23 cellular contexts compared by ENCODE assay signal in genomic region chr15:38503497-38503896, GRCh38. TPM values are rescaled to one million over a fixed set of nuclear protein-coding genes. Genes with fewer than 3 reads are reported as not detected.
DNase-seq lines count a peak whose midpoint lies in the region; ATAC-seq lines count a peak whose summit lies in the region.
"Had no signal": no experiment of that assay in that cellular context is flagged by ENCODE, and none has a peak within 500 bp of the region (broad histone marks: within the 10 kb centered on the region; RNA-seq: fewer than 3 reads in every experiment).

No MANE protein-coding gene starts in this region.

- H3K4me1 Mint-ChIP-seq in activated naive CD4-positive, alpha-beta T cell treated with anti-CD3 and anti-CD28 coated beads, Interleukin-2, amount 10 ng/mL, durations not matched to agents 7 days and 5 days = peaks cover 7% of the 10 kb centered on the region
- H3K4me1 Mint-ChIP-seq in activated CD8-positive, alpha-beta T cell treated with anti-CD3 and anti-CD28 coated beads, Interleukin-2, amount 10 ng/mL, durations not matched to agents 7 days and 5 days (ENCODE audit: low read depth) = peaks cover 2% of the 10 kb centered on the region
- peaks cover 49% of the 10 kb centered on the region for H3K4me1 Mint-ChIP-seq in stimulated activated effector memory CD8-positive, alpha-beta T cell treated with anti-CD3 and anti-CD28 coated beads, Interleukin-12 subunit alpha, Interleukin-12 subunit beta, amount 100 ng/mL, for 72 hours
- H3K4me1 Mint-ChIP-seq: CD14-positive monocyte, naive B cell had no signal

- CTCF ChIA-PET in activated naive CD4-positive, alpha-beta T cell treated with anti-CD3 and anti-CD28 coated beads, Interleukin-2, amount 10 ng/mL, durations not matched to agents 7 days and 5 days (lab: Charles Lee) = interaction anchor here (0.9 to 1.7 kb wide), 2 partner anchors 181 to 186 kb away, joined by 3 to 5 read pairs; no protein-coding TSS in a partner anchor
- CTCF ChIA-PET in activated CD8-positive, alpha-beta T cell treated with anti-CD3 and anti-CD28 coated beads, Interleukin-2, amount 10 ng/mL, durations not matched to agents 7 days and 5 days (lab: Charles Lee) = interaction anchor here (1.0 to 3.1 kb wide), 5 partner anchors 63 to 196 kb away, joined by 3 to 15 read pairs (median 8); no protein-coding TSS in a partner anchor

- POLR2A ChIA-PET in activated CD8-positive, alpha-beta T cell treated with anti-CD3 and anti-CD28 coated beads, Interleukin-2, amount 10 ng/mL, durations not matched to agents 7 days and 5 days (lab: Charles Lee) = interaction anchor here (0.7 kb wide), 1 partner anchor 60 kb away, joined by 3 read pairs; no protein-coding TSS in a partner anchor

- peak overlapping the region; percentile 44 for H3K27ac Mint-ChIP-seq in activated naive CD4-positive, alpha-beta T cell treated with anti-CD3 and anti-CD28 coated beads, Interleukin-2, amount 10 ng/mL, durations not matched to agents 7 days and 5 days
- peak overlapping the region; percentile 13 for H3K27ac Mint-ChIP-seq in activated CD8-positive, alpha-beta T cell treated with anti-CD3 and anti-CD28 coated beads, Interleukin-2, amount 10 ng/mL, durations not matched to agents 7 days and 5 days
- H3K27ac Mint-ChIP-seq in stimulated activated effector memory CD8-positive, alpha-beta T cell treated with anti-CD3 and anti-CD28 coated beads, Interleukin-12 subunit alpha, Interleukin-12 subunit beta, amount 100 ng/mL, for 72 hours = peak overlapping the region; percentile 85
- H3K27ac Mint-ChIP-seq: CD14-positive monocyte, naive B cell had no signal

- peaks cover 86% of the 10 kb centered on the region for H3K36me3 Mint-ChIP-seq in activated naive CD4-positive, alpha-beta T cell treated with anti-CD3 and anti-CD28 coated beads, Interleukin-2, amount 10 ng/mL, durations not matched to agents 7 days and 5 days
- peaks cover 87% of the 10 kb centered on the region for H3K36me3 Mint-ChIP-seq in activated CD8-positive, alpha-beta T cell treated with anti-CD3 and anti-CD28 coated beads, Interleukin-2, amount 10 ng/mL, durations not matched to agents 7 days and 5 days (ENCODE audit: low read depth)
- peaks cover 100% of the 10 kb centered on the region for H3K36me3 Mint-ChIP-seq in stimulated activated effector memory CD8-positive, alpha-beta T cell treated with anti-CD3 and anti-CD28 coated beads, Interleukin-12 subunit alpha, Interleukin-12 subunit beta, amount 100 ng/mL, for 72 hours
- H3K36me3 Mint-ChIP-seq: CD14-positive monocyte had no signal

- no peak for ATAC-seq in activated CD8-positive, alpha-beta T cell treated with anti-CD3 and anti-CD28 coated beads, Interleukin-2, amount 10 ng/mL, durations not matched to agents 7 days and 5 days
- ATAC-seq in stimulated activated effector memory CD8-positive, alpha-beta T cell treated with anti-CD3 and anti-CD28 coated beads, Interleukin-12 subunit alpha, Interleukin-12 subunit beta, amount 100 ng/mL, for 72 hours = no peak
- ATAC-seq in HG03457 (IDR thresholded peaks at IDR 0.05; ENCODE audit: unreplicated experiment) = no peak
- ATAC-seq: left lung, psoas muscle had no signal

- H3K27me3 Mint-ChIP-seq in activated naive CD4-positive, alpha-beta T cell treated with anti-CD3 and anti-CD28 coated beads, Interleukin-2, amount 10 ng/mL, durations not matched to agents 7 days and 5 days = no peaks in the 10 kb centered on the region
- no peaks in the 10 kb centered on the region for H3K27me3 Mint-ChIP-seq in activated CD8-positive, alpha-beta T cell treated with anti-CD3 and anti-CD28 coated beads, Interleukin-2, amount 10 ng/mL, durations not matched to agents 7 days and 5 days (ENCODE audit: low read depth)
- H3K27me3 Mint-ChIP-seq: naive B cell had no signal

- no peaks in the 10 kb centered on the region for H3K9me3 Mint-ChIP-seq in activated naive CD4-positive, alpha-beta T cell treated with anti-CD3 and anti-CD28 coated beads, Interleukin-2, amount 10 ng/mL, durations not matched to agents 7 days and 5 days
- no peaks in the 10 kb centered on the region for H3K9me3 Mint-ChIP-seq in activated CD8-positive, alpha-beta T cell treated with anti-CD3 and anti-CD28 coated beads, Interleukin-2, amount 10 ng/mL, durations not matched to agents 7 days and 5 days (ENCODE audit: insufficient read depth)
- no peaks in the 10 kb centered on the region for H3K9me3 Mint-ChIP-seq in stimulated activated effector memory CD8-positive, alpha-beta T cell treated with anti-CD3 and anti-CD28 coated beads, Interleukin-12 subunit alpha, Interleukin-12 subunit beta, amount 100 ng/mL, for 72 hours
- H3K9me3 Mint-ChIP-seq: naive B cell; T-helper 2 cell treated with Interferon-gamma antibody and Interleukin-4, amounts not matched to agents 5 μg/mL and 100 μg/mL, for 36 hours had no signal

- DNase-seq in NCI-H1092 treated with DMSO at 0.1 percent for 48 hours (lab: John Stamatoyannopoulos, UW) (peak; percentile 3), NCI-H1092 (lab: John Stamatoyannopoulos, UW) (no peak), DMS53 treated with DMSO at 0.1 percent for 48 hours (lab: John Stamatoyannopoulos, UW; ENCODE audit: unreplicated experiment) (no peak)
- no peak for DNase-seq in activated naive CD4-positive, alpha-beta T cell treated with anti-CD3 and anti-CD28 coated beads, Interleukin-2, amount 10 ng/mL, durations not matched to agents 7 days and 5 days
- no peak for DNase-seq in activated naive CD4-positive, alpha-beta T cell (lab: John Stamatoyannopoulos, UW)
- no peak for DNase-seq in activated CD8-positive, alpha-beta T cell treated with anti-CD3 and anti-CD28 coated beads, Interleukin-2, amount 10 ng/mL, durations not matched to agents 7 days and 5 days
- DNase-seq in stimulated activated effector memory CD8-positive, alpha-beta T cell treated with anti-CD3 and anti-CD28 coated beads, Interleukin-12 subunit alpha, Interleukin-12 subunit beta, amount 100 ng/mL, for 72 hours (ENCODE audit: low spot score in 2 of 2) = no peak
- DNase-seq: 8988T; activated gamma-delta T cell; GM23248; left lung; naive B cell; NCI-H2081; NCI-H524 treated with DMSO at 0.1 percent for 48 hours; occipital lobe; psoas muscle; Right ventricle myocardium superior; stimulated activated CD4-positive, alpha-beta T cell treated with anti-CD3 and anti-CD28 coated beads, Interleukin-15, amount 100 ng/mL, for 24 hours; stimulated activated naive CD4-positive, alpha-beta T cell treated with Interleukin-2 at 50 U/mL for 16 hours; uterus had no signal

- H3K4me3 Mint-ChIP-seq in activated naive CD4-positive, alpha-beta T cell treated with anti-CD3 and anti-CD28 coated beads, Interleukin-2, amount 10 ng/mL, durations not matched to agents 7 days and 5 days = no peak overlapping the region
- H3K4me3 Mint-ChIP-seq in activated CD8-positive, alpha-beta T cell treated with anti-CD3 and anti-CD28 coated beads, Interleukin-2, amount 10 ng/mL, durations not matched to agents 7 days and 5 days = no peak overlapping the region
- H3K4me3 Mint-ChIP-seq in stimulated activated effector memory CD8-positive, alpha-beta T cell treated with anti-CD3 and anti-CD28 coated beads, Interleukin-12 subunit alpha, Interleukin-12 subunit beta, amount 100 ng/mL, for 72 hours = no peak overlapping the region
- H3K4me3 Mint-ChIP-seq: CD14-positive monocyte; naive B cell; T-helper 2 cell treated with Interferon-gamma antibody and Interleukin-4, amounts not matched to agents 5 μg/mL and 100 μg/mL, for 36 hours had no signal

RNA-seq across cellular contexts. Expression of gene FAM98B, which starts 49.6 kb away (rescaled TPM):
- 10 to 100 TPM; 42.8 to 43.9 TPM for total RNA-seq in activated CD8-positive, alpha-beta T cell treated with anti-CD3 and anti-CD28 coated beads, Interleukin-2, amount 10 ng/mL, durations not matched to agents 7 days and 5 days

Comparison
In these comparisons a context has a peak if more than half of its experiments do, and no peak if none do; other contexts are left out.
1. H3K27ac Mint-ChIP-seq: peak in every context shown above with its lines; median percentile 85 in stimulated activated effector memory CD8-positive, alpha-beta T cell treated with anti-CD3 and anti-CD28 coated beads, Interleukin-12 subunit alpha, Interleukin-12 subunit beta, amount 100 ng/mL, for 72 hours; 44 in activated naive CD4-positive, alpha-beta T cell treated with anti-CD3 and anti-CD28 coated beads, Interleukin-2, amount 10 ng/mL, durations not matched to agents 7 days and 5 days; 13 in activated CD8-positive, alpha-beta T cell treated with anti-CD3 and anti-CD28 coated beads, Interleukin-2, amount 10 ng/mL, durations not matched to agents 7 days and 5 days.